Comparison of ENCODE assay signal across 20 cellular contexts in genomic region chr16:79422061-79422460, GRCh38.
DNase-seq lines count a peak whose midpoint lies in the region; ATAC-seq, FAIRE-seq and TF ChIP-seq lines count a peak whose summit lies in the region.
"Had no signal": no experiment of that assay in that cellular context is flagged by ENCODE, and none has a peak within 500 bp of the region (broad histone marks: within the 10 kb centered on the region; RNA-seq: fewer than 3 reads in every experiment).

No MANE protein-coding gene starts in this region.

- DNase-seq in A549 (ENCODE audit: low read depth in 1 of 2, low spot score in 1 of 2) (no peak), CD14-positive monocyte (ENCODE audit: low spot score) (no peak), sciatic nerve (ENCODE audit: low spot score) (no peak), H9 (no peak), GM12892 (ENCODE audit: insufficient read length) (no peak)
- DNase-seq: CD4-positive, alpha-beta memory T cell; COR-L47; DMS153; DMS79; EL; GDM1; HFFc6 had no signal

- no peak overlapping the region for H3K56ac ChIP-seq in H9 (ENCODE audit: insufficient read length, low read depth, low read length)

- no peaks in the 10 kb centered on the region for H3K36me3 Mint-ChIP-seq in CD14-positive monocyte
- peaks cover 5% of the 10 kb centered on the region for H3K36me3 Mint-ChIP-seq in dendritic cell treated with granulocyte-macrophage colony-stimulating factor and Interleukin-4, amounts not matched to agents 40 ng/mL and 50 ng/mL, for 4 days (ENCODE audit: low read depth)
- no peaks in the 10 kb centered on the region for H3K36me3 Mint-ChIP-seq in H9 (ENCODE audit: insufficient read depth in 1 of 3, low read depth in 3 of 3)
- H3K36me3 Mint-ChIP-seq: CD4-positive, alpha-beta memory T cell had no signal

- WGBS in A549 (ENCODE audit: missing lambda C conversion rate) = 36% methylated on average over 7 of the region's 7 CpGs
- no CpG with 5 or more reads among the region's 7 CpGs for WGBS in H9 (ENCODE audit: extremely low coverage, insufficient read length, low lambda C conversion rate)

- H3K14ac ChIP-seq in H9 (ENCODE audit: insufficient read depth, low read length) = no peak overlapping the region

- no peaks in the 10 kb centered on the region for H3K79me1 ChIP-seq in H9 (ENCODE audit: insufficient read depth, low read depth, low read length, poor library complexity, severe bottlenecking)

- H3K27ac Mint-ChIP-seq in CD14-positive monocyte (peak overlapping the region in 4 of 7 donors; percentile 8 to 79 (median 44)), H9 (no peak overlapping the region; a peak in 1 of 7 replicates)
- H3K27ac Mint-ChIP-seq in dendritic cell treated with granulocyte-macrophage colony-stimulating factor and Interleukin-4, amounts not matched to agents 40 ng/mL and 50 ng/mL, for 4 days = peak overlapping the region; percentile 92
- H3K27ac Mint-ChIP-seq: B cell; CD4-positive, alpha-beta memory T cell; GM23338; HFFc6 had no signal

- no peaks in the 10 kb centered on the region for H3K23me2 ChIP-seq in H9 (ENCODE audit: insufficient read length, low read depth, low read length, poor library complexity, severe bottlenecking)

- no peaks in the 10 kb centered on the region for H4K20me1 ChIP-seq in H9 (ENCODE audit: control insufficient read depth, insufficient read depth, insufficient read length)
- H4K20me1 ChIP-seq: BLaER1 had no signal

- POLR2A ChIA-PET in A549 (lab: Yijun Ruan, JAX) = interaction anchor here (0.6 kb wide), 1 partner anchor 50 kb away, joined by 5 read pairs; no protein-coding TSS in a partner anchor

- H3T11ph ChIP-seq in H9 (ENCODE audit: low read length) = no peak overlapping the region

- H2BK5ac ChIP-seq in H9 (ENCODE audit: insufficient read length, low read length) = no peak overlapping the region

- no peak for TF ChIP-seq RAD21 in A549 (conservative IDR thresholded peaks at IDR 0.05 in 1 of 2, IDR thresholded peaks at IDR 0.05 in 1 of 2)

- H3K79me2 ChIP-seq in H9 (ENCODE audit: insufficient read depth, low read length) = no peaks in the 10 kb centered on the region

- H3K9me3 ChIP-seq in A549 (no peaks in the 10 kb centered on the region), H9 (ENCODE audit: control insufficient read depth, low read depth, low read length) (no peaks in the 10 kb centered on the region)
- H3K9me3 ChIP-seq: BLaER1, HAP-1 had no signal

- H3K4me1 ChIP-seq in A549 = no peaks in the 10 kb centered on the region
- 0 out of 2 replicates have a peak, but pooled peaks cover 2% of the 10 kb centered on the region for H3K4me1 ChIP-seq in H9 (ENCODE audit: insufficient read depth, low read length)
- H3K4me1 ChIP-seq: HAP-1 had no signal

- H3K9me3 Mint-ChIP-seq in CD14-positive monocyte = peaks cover 0 to 2% (median 0%) of the 10 kb centered on the region in 7 donors
- no peaks in the 10 kb centered on the region for H3K9me3 Mint-ChIP-seq in dendritic cell treated with granulocyte-macrophage colony-stimulating factor and Interleukin-4, amounts not matched to agents 40 ng/mL and 50 ng/mL, for 4 days
- no peaks in the 10 kb centered on the region for H3K9me3 Mint-ChIP-seq in H9
- H3K9me3 Mint-ChIP-seq: CD4-positive, alpha-beta memory T cell; GM23338 had no signal

- no peak overlapping the region for H3K27ac ChIP-seq in A549
- no peak overlapping the region for H3K27ac ChIP-seq in H9 (ENCODE audit: insufficient read length, low read depth, low read length)
- H3K27ac ChIP-seq: BLaER1, C4-2B had no signal

- H3K4me3 Mint-ChIP-seq in CD14-positive monocyte = no peak overlapping the region
- no peak overlapping the region for H3K4me3 Mint-ChIP-seq in dendritic cell treated with granulocyte-macrophage colony-stimulating factor and Interleukin-4, amounts not matched to agents 40 ng/mL and 50 ng/mL, for 4 days
- no peak overlapping the region for H3K4me3 Mint-ChIP-seq in H9
- H3K4me3 Mint-ChIP-seq: B cell; CD4-positive, alpha-beta memory T cell; GM23338; HFFc6 had no signal

- H4K8ac ChIP-seq in H9 (replicated peaks; ENCODE audit: insufficient read length, low read depth, low read length) = no peak overlapping the region

- TF ChIP-seq EP300 in A549 (IDR thresholded peaks at IDR 0.05) = no peak

- H3K9ac ChIP-seq in H9 (ENCODE audit: extremely low read depth, insufficient read length, low read length) = no peak overlapping the region
- H3K9ac ChIP-seq: BLaER1 had no signal

- TF ChIP-seq CTCF in A549 (IDR thresholded peaks at IDR 0.05) = no peak
- TF ChIP-seq CTCF in CD14-positive monocyte (IDR thresholded peaks at IDR 0.05) = no peak
- TF ChIP-seq CTCF in H9 (conservative IDR thresholded peaks at IDR 0.05) = no peak

- H3K18ac ChIP-seq in H9 (ENCODE audit: insufficient read length, low read depth, low read length) = no peak overlapping the region

- H3K23ac ChIP-seq in H9 (ENCODE audit: insufficient read length, low read depth, low read length) = no peak overlapping the region

- no peak overlapping the region for H3K4me3 ChIP-seq in A549
- H3K4me3 ChIP-seq: BLaER1, GM12878, GM23338, HAP-1 had no signal

- H3K27me3 ChIP-seq in H9 (ENCODE audit: insufficient read depth, low read length) = no peaks in the 10 kb centered on the region
- H3K27me3 ChIP-seq: BLaER1 had no signal

- no peak overlapping the region for H3K4ac ChIP-seq in H9 (ENCODE audit: low read depth, low read length)

- FAIRE-seq in A549 (lab: Jason Lieb, UNC) = no peak
- no peak for FAIRE-seq in GM12892 (lab: Jason Lieb, UNC)
- FAIRE-seq: GM12878, GM18507 had no signal

- CTCF ChIA-PET in A549 (lab: Yijun Ruan, JAX) = no interaction called here

- H2AK5ac ChIP-seq in H9 (ENCODE audit: insufficient read length, low read length) = no peak overlapping the region

- no peak overlapping the region for H2AFZ ChIP-seq in H9 (ENCODE audit: low read length)
- H2AFZ ChIP-seq: GM23338 had no signal

- H4K5ac ChIP-seq in H9 (ENCODE audit: insufficient read length, low read depth, low read length) = no peak overlapping the region

- peaks cover 40% of the 10 kb centered on the region for H3K4me1 Mint-ChIP-seq in CD14-positive monocyte
- H3K4me1 Mint-ChIP-seq in dendritic cell treated with granulocyte-macrophage colony-stimulating factor and Interleukin-4, amounts not matched to agents 40 ng/mL and 50 ng/mL, for 4 days (ENCODE audit: low read depth) = peaks cover 65% of the 10 kb centered on the region
- H3K4me1 Mint-ChIP-seq in H9 = peaks cover 21 to 26% of the 10 kb centered on the region in 2 experiments
- H3K4me1 Mint-ChIP-seq: B cell had no signal

- H2BK12ac ChIP-seq in H9 (ENCODE audit: insufficient read length, low read depth, low read length) = no peak overlapping the region

- H2BK120ac ChIP-seq in H9 (ENCODE audit: low read depth, low read length, poor library complexity, severe bottlenecking) = no peak overlapping the region

- no peak overlapping the region for H4K91ac ChIP-seq in H9 (ENCODE audit: insufficient read length, low read depth, low read length)

- H2BK20ac ChIP-seq in H9 (ENCODE audit: low read depth, low read length, poor library complexity, severe bottlenecking) = no peak overlapping the region

- H3K27me3 Mint-ChIP-seq in CD14-positive monocyte (ENCODE audit: low read depth in 3 of 3) = peaks cover 0 to 5% (median 0%) of the 10 kb centered on the region in 3 donors
- no peaks in the 10 kb centered on the region for H3K27me3 Mint-ChIP-seq in dendritic cell treated with granulocyte-macrophage colony-stimulating factor and Interleukin-4, amounts not matched to agents 40 ng/mL and 50 ng/mL, for 4 days
- no peaks in the 10 kb centered on the region for H3K27me3 Mint-ChIP-seq in H9 (ENCODE audit: low read depth)

- no peak overlapping the region for H2BK15ac ChIP-seq in H9 (ENCODE audit: low read depth, low read length)

- intact Hi-C loops in CD14-positive monocyte (cut with micrococcal nuclease) = no loop called here
- intact Hi-C loops in dendritic cell treated with granulocyte-macrophage colony-stimulating factor and Interleukin-4, amounts not matched to agents 40 ng/mL and 50 ng/mL, for 4 days (cut with micrococcal nuclease) = no loop called here
- intact Hi-C loops in sciatic nerve (cut with DNase I) = no loop called here

- H3K4me2 ChIP-seq in A549 (no peak overlapping the region), H9 (ENCODE audit: insufficient read depth, insufficient read length, low read length) (no peak overlapping the region)
- H3K4me2 ChIP-seq: BLaER1, GM23338 had no signal

- ATAC-seq in A549 (no peak), sciatic nerve (peak; percentile 34)
- ATAC-seq: GM12878, GM23338 had no signal

- no peak for TF ChIP-seq POLR2A in A549 (IDR thresholded peaks at IDR 0.05; ENCODE audit: low read length)
- TF ChIP-seq POLR2A in GM12892 (IDR thresholded peaks at IDR 0.05; ENCODE audit: low read depth, low read length) = no peak

TF ChIP-seq in A549, 52 proteins besides CTCF, POLR2A, EP300 and RAD21:
- TF ChIP-seq MAFK (IDR thresholded peaks at IDR 0.05; ENCODE audit: partially characterized antibody) (peak; percentile 11), ELK1 (IDR thresholded peaks at IDR 0.05; ENCODE audit: low read depth, low read length) (no peak)

Comparison
In these comparisons a context has a peak if more than half of its experiments do, and no peak if none do; other contexts are left out.
1. H3K27ac Mint-ChIP-seq: peak in CD14-positive monocyte (4 of 7) and dendritic cell treated with granulocyte-macrophage colony-stimulating factor and Interleukin-4, amounts not matched to agents 40 ng/mL and 50 ng/mL, for 4 days (single experiment); none in H9 (0 of 3).